In genomic region chr9:105403552-105404246, GRCh38 we compare ENCODE assay signal across 19 cellular contexts. TPM values are rescaled to one million over a fixed set of nuclear protein-coding genes. Genes with fewer than 3 reads are reported as not detected.
DNase-seq lines count a peak whose midpoint lies in the region; ATAC-seq and TF ChIP-seq lines count a peak whose summit lies in the region.
"Had no signal": no experiment of that assay in that cellular context is flagged by ENCODE, and none has a peak within 500 bp of the region (broad histone marks: within the 10 kb centered on the region; RNA-seq: fewer than 3 reads in every experiment).

No MANE protein-coding gene starts in this region.

- H3K23ac ChIP-seq in H9 (ENCODE audit: insufficient read length, low read depth, low read length), result no peak overlapping the region

- peak overlapping the region; percentile 47 for H3T11ph ChIP-seq in H9 (ENCODE audit: low read length)

- H2AK5ac ChIP-seq in H9 (ENCODE audit: insufficient read length, low read length), result no peak overlapping the region

- H4K20me1 ChIP-seq in H9 (ENCODE audit: control insufficient read depth, insufficient read depth, insufficient read length), result no peaks in the 10 kb centered on the region

- H2BK20ac ChIP-seq in H9 (ENCODE audit: low read depth, low read length, poor library complexity, severe bottlenecking), result no peak overlapping the region

- H2BK15ac ChIP-seq in H9 (ENCODE audit: low read depth, low read length), result no peak overlapping the region

- no peaks in the 10 kb centered on the region for H3K36me3 ChIP-seq in NT2/D1 (ENCODE audit: insufficient read depth, insufficient read length, low read length)
- H3K36me3 ChIP-seq: BE2C had no signal

- no peak overlapping the region for H2BK5ac ChIP-seq in H9 (ENCODE audit: insufficient read length, low read length)

- H3K27ac Mint-ChIP-seq in H9 (peak overlapping the region; percentile 91 to 99 (median 99)), endothelial cell (ENCODE audit: unreplicated experiment) (peak overlapping the region; percentile 24)

- peak overlapping the region; percentile 93 for H4K5ac ChIP-seq in H9 (ENCODE audit: insufficient read length, low read depth, low read length)

- peaks cover 17% of the 10 kb centered on the region for H3K4me1 ChIP-seq in H9 (ENCODE audit: insufficient read depth, low read length)
- H3K4me1 ChIP-seq in NT2/D1 (ENCODE audit: insufficient read depth, insufficient read length), result peaks cover 2% of the 10 kb centered on the region
- H3K4me1 ChIP-seq: BE2C had no signal

- no peak overlapping the region for H4K8ac ChIP-seq in H9 (replicated peaks; ENCODE audit: insufficient read length, low read depth, low read length)

- H3K4ac ChIP-seq in H9 (ENCODE audit: low read depth, low read length), result no peak overlapping the region; the same call in 1 of the 2 replicates

- H3K9ac ChIP-seq in H9 (ENCODE audit: extremely low read depth, insufficient read length, low read length) (peak overlapping the region; percentile 36), NT2/D1 (ENCODE audit: insufficient read length, low read depth) (no peak overlapping the region)
- H3K9ac ChIP-seq: SK-N-SH had no signal

- H4K91ac ChIP-seq in H9 (ENCODE audit: insufficient read length, low read depth, low read length), result peak overlapping the region; percentile 89

- intact Hi-C loops in left colon (cut with DNase I, micrococcal nuclease) (no loop called here), cardiac septum (cut with DNase I) (no loop called here)

- no peak overlapping the region for H2BK120ac ChIP-seq in H9 (ENCODE audit: low read depth, low read length, poor library complexity, severe bottlenecking)

- peak; percentile 45 for ATAC-seq in left colon
- ATAC-seq: HCT116, K562, Panc1, Right ventricle myocardium inferior had no signal

- H2BK12ac ChIP-seq in H9 (ENCODE audit: insufficient read length, low read depth, low read length), result no peak overlapping the region

- peak overlapping the region; percentile 92 for H3K18ac ChIP-seq in H9 (ENCODE audit: insufficient read length, low read depth, low read length)

- no peaks in the 10 kb centered on the region for H3K79me1 ChIP-seq in H9 (ENCODE audit: insufficient read depth, low read depth, low read length, poor library complexity, severe bottlenecking)

- H3K27me3 ChIP-seq in H9 (ENCODE audit: insufficient read depth, low read length) (no peaks in the 10 kb centered on the region), NT2/D1 (ENCODE audit: insufficient read depth, insufficient read length) (no peaks in the 10 kb centered on the region)
- H3K27me3 ChIP-seq: BE2C had no signal

- no peaks in the 10 kb centered on the region for H3K23me2 ChIP-seq in H9 (ENCODE audit: insufficient read length, low read depth, low read length, poor library complexity, severe bottlenecking)

- no peaks in the 10 kb centered on the region for H3K27me3 Mint-ChIP-seq in H9 (ENCODE audit: low read depth)
- peaks cover 1% of the 10 kb centered on the region for H3K27me3 Mint-ChIP-seq in endothelial cell (ENCODE audit: unreplicated experiment)

- H3K4me2 ChIP-seq in H9 (ENCODE audit: insufficient read depth, insufficient read length, low read length), result peak overlapping the region; percentile 89
- H3K4me2 ChIP-seq: SK-N-SH had no signal

- peak overlapping the region; percentile 91; the same call in 1 of the 2 replicates for H3K14ac ChIP-seq in H9 (ENCODE audit: insufficient read depth, low read length)

- no peak overlapping the region for H3K4me3 ChIP-seq in NT2/D1 (ENCODE audit: insufficient read length, low read depth)
- H3K4me3 ChIP-seq: K562 had no signal

- no CpG with 5 or more reads among the region's 6 CpGs for WGBS in H9 (ENCODE audit: extremely low coverage, insufficient read length, low lambda C conversion rate)

- H3K4me3 Mint-ChIP-seq in H9 (peak overlapping the region; percentile 25 to 64), endothelial cell (ENCODE audit: unreplicated experiment) (no peak overlapping the region)

- TF ChIP-seq CTCF in H9 (conservative IDR thresholded peaks at IDR 0.05) (no peak), endothelial cell (IDR thresholded peaks at IDR 0.05; ENCODE audit: unreplicated experiment) (no peak)

- H3K4me1 Mint-ChIP-seq in H9 (peaks cover 50 to 51% of the 10 kb centered on the region in 2 experiments), endothelial cell (ENCODE audit: unreplicated experiment) (peaks cover 25% of the 10 kb centered on the region)

- H3K79me2 ChIP-seq in H9 (ENCODE audit: insufficient read depth, low read length), result no peaks in the 10 kb centered on the region

- peak overlapping the region; percentile 7 for H2AFZ ChIP-seq in H9 (ENCODE audit: low read length)

- peak overlapping the region; percentile 96 for H3K27ac ChIP-seq in H9 (ENCODE audit: insufficient read length, low read depth, low read length)

- H3K36me3 Mint-ChIP-seq in H9 (ENCODE audit: insufficient read depth in 1 of 3, low read depth in 3 of 3), result peaks cover 0 to 12% (median 2%) of the 10 kb centered on the region in 3 experiments; a peak in 5 of 7 replicates
- H3K36me3 Mint-ChIP-seq in endothelial cell (ENCODE audit: low read depth, unreplicated experiment), result no peaks in the 10 kb centered on the region

- DNase-seq in H9, result peak; percentile 46
- DNase-seq in NT2/D1 (ENCODE audit: low read depth, low spot score), result peak; percentile 57
- no peak for DNase-seq in endothelial cell (ENCODE audit: low spot score)
- no peak for DNase-seq in left colon
- DNase-seq in activated CD4-positive, CD25-positive, alpha-beta regulatory T cell treated with anti-CD3 and anti-CD28 coated beads, Interleukin-2, amount 50 U/mL, for 72 hours, result no peak
- no peak for DNase-seq in mesenteric fat pad (ENCODE audit: low spot score)
- no peak for DNase-seq in cardiac septum (ENCODE audit: low spot score)
- no peak for DNase-seq in HuH-7.5 (ENCODE audit: low spot score)
- DNase-seq: BE2C, DMS 273 treated with DMSO at 0.1 percent for 48 hours, NCI-H1092, NCI-H2107, NCI-H226, NCI-H526 treated with DMSO at 0.1 percent for 48 hours, SK-N-SH had no signal

- H3K9me3 Mint-ChIP-seq in H9 (peaks cover 3% of the 10 kb centered on the region in 2 experiments; a peak in 3 of 5 replicates), endothelial cell (ENCODE audit: unreplicated experiment) (no peaks in the 10 kb centered on the region)

- H3K9me3 ChIP-seq in H9 (ENCODE audit: control insufficient read depth, low read depth, low read length), result no peaks in the 10 kb centered on the region
- H3K9me3 ChIP-seq in NT2/D1 (ENCODE audit: insufficient read depth, low read length), result no peaks in the 10 kb centered on the region
- H3K9me3 ChIP-seq: BE2C, SK-N-SH had no signal

- no peak overlapping the region for H3K56ac ChIP-seq in H9 (ENCODE audit: insufficient read length, low read depth, low read length)

RNA-seq across cellular contexts. Expression of gene FSD1L, which starts 44.1 kb away (rescaled TPM):
- total RNA-seq in H9 (2021) (4.7 and 5.5 TPM in 2 replicates), endothelial cell (ENCODE audit: unreplicated experiment) (5.6 TPM), left colon (1 to 10 TPM; 3.8 to 7.8 TPM), mesenteric fat pad (5.1 TPM), cardiac septum (10.8 TPM)

Comparison
In these comparisons a context has a peak if more than half of its experiments do, and no peak if none do; other contexts are left out.
1. DNase-seq: peak in H9 (single experiment) and NT2/D1 (single experiment); none in endothelial cell (single experiment), left colon (0 of 2), activated CD4-positive, CD25-positive, alpha-beta regulatory T cell treated with anti-CD3 and anti-CD28 coated beads, Interleukin-2, amount 50 U/mL, for 72 hours (single experiment), mesenteric fat pad (single experiment), cardiac septum (single experiment) and HuH-7.5 (single experiment).